Comparison of ENCODE assay signal across 22 cellular contexts in genomic region chr22:48923165-48923875, GRCh38.
DNase-seq lines count a peak whose midpoint lies in the region; ATAC-seq and TF ChIP-seq lines count a peak whose summit lies in the region.
"Had no signal": no experiment of that assay in that cellular context is flagged by ENCODE, and none has a peak within 500 bp of the region (broad histone marks: within the 10 kb centered on the region; RNA-seq: fewer than 3 reads in every experiment).

No MANE protein-coding gene starts in this region.

- H3K36me3 ChIP-seq in colonic mucosa, result no peaks in the 10 kb centered on the region
- H3K36me3 ChIP-seq: heart left ventricle, left ventricle myocardium inferior, thoracic aorta had no signal

- H3K4me1 ChIP-seq in colonic mucosa, result no peaks in the 10 kb centered on the region
- H3K4me1 ChIP-seq: heart left ventricle, left ventricle myocardium inferior had no signal

- no peak overlapping the region for H3K4me3 ChIP-seq in colonic mucosa
- H3K4me3 ChIP-seq: heart left ventricle, left ventricle myocardium inferior, thoracic aorta had no signal

- H3K9ac ChIP-seq in colonic mucosa (ENCODE audit: low read depth in 2 of 2, low read length in 2 of 2), result no peak overlapping the region
- H3K9ac ChIP-seq: KMS-11 had no signal

- no peaks in the 10 kb centered on the region for H3K27me3 ChIP-seq in colonic mucosa

- DNase-seq in DMS 273 treated with DMSO at 0.1 percent for 48 hours (lab: John Stamatoyannopoulos, UW) (peak; percentile 61), NCI-H1105 (lab: John Stamatoyannopoulos, UW) (peak; percentile 11), NCI-H69 (lab: John Stamatoyannopoulos, UW) (peak; percentile 31), medulla oblongata (ENCODE audit: extremely low spot score) (peak; percentile 25), colonic mucosa (no peak)
- no peak for DNase-seq in activated naive CD4-positive, alpha-beta T cell treated with anti-CD3 and anti-CD28 coated beads for 36 hours
- DNase-seq: activated naive CD8-positive, alpha-beta T cell treated with anti-CD3 and anti-CD28 coated beads, Interleukin-2, amount 10 ng/mL, durations not matched to agents 7 days and 5 days; CD4-positive, alpha-beta T cell; cortex of kidney; DMS53; H9; heart left ventricle; left ventricle myocardium inferior; midbrain; nephron progenitor cell; T-helper 9 cell had no signal

- CTCF ChIA-PET in activated naive CD4-positive, alpha-beta T cell treated with anti-CD3 and anti-CD28 coated beads for 36 hours (lab: Charles Lee), result no interaction called here

- no peaks in the 10 kb centered on the region for H3K36me3 Mint-ChIP-seq in activated naive CD4-positive, alpha-beta T cell treated with anti-CD3 and anti-CD28 coated beads for 36 hours (ENCODE audit: low read depth)
- H3K36me3 Mint-ChIP-seq: activated naive CD8-positive, alpha-beta T cell treated with anti-CD3 and anti-CD28 coated beads, Interleukin-2, amount 10 ng/mL, durations not matched to agents 7 days and 5 days; stimulated activated effector memory CD8-positive, alpha-beta T cell treated with anti-CD3 and anti-CD28 coated beads, Interleukin-12 subunit alpha, Interleukin-12 subunit beta, amount 100 ng/mL, for 72 hours; WTC11 had no signal

- no peaks in the 10 kb centered on the region for H3K4me1 Mint-ChIP-seq in activated naive CD4-positive, alpha-beta T cell treated with anti-CD3 and anti-CD28 coated beads for 36 hours (ENCODE audit: low read depth)
- H3K4me1 Mint-ChIP-seq: activated naive CD8-positive, alpha-beta T cell treated with anti-CD3 and anti-CD28 coated beads, Interleukin-2, amount 10 ng/mL, durations not matched to agents 7 days and 5 days; stimulated activated effector memory CD8-positive, alpha-beta T cell treated with anti-CD3 and anti-CD28 coated beads, Interleukin-12 subunit alpha, Interleukin-12 subunit beta, amount 100 ng/mL, for 72 hours had no signal

- no peak for ATAC-seq in GM21515 (IDR thresholded peaks at IDR 0.05; ENCODE audit: unreplicated experiment)
- ATAC-seq: heart left ventricle; SK-N-SH treated with all-trans-retinoic acid at 6 μM for 48 hours; stimulated activated effector memory CD8-positive, alpha-beta T cell treated with anti-CD3 and anti-CD28 coated beads, Interleukin-12 subunit alpha, Interleukin-12 subunit beta, amount 100 ng/mL, for 72 hours; WTC11 had no signal

- peaks cover 62% of the 10 kb centered on the region for H3K27me3 Mint-ChIP-seq in activated naive CD4-positive, alpha-beta T cell treated with anti-CD3 and anti-CD28 coated beads for 36 hours (ENCODE audit: low read depth)

- H3K9me3 ChIP-seq in colonic mucosa, result no peaks in the 10 kb centered on the region
- H3K9me3 ChIP-seq: heart left ventricle, left ventricle myocardium inferior, thoracic aorta had no signal

- no peak overlapping the region for H3K4me3 Mint-ChIP-seq in activated naive CD4-positive, alpha-beta T cell treated with anti-CD3 and anti-CD28 coated beads for 36 hours
- H3K4me3 Mint-ChIP-seq: activated naive CD8-positive, alpha-beta T cell treated with anti-CD3 and anti-CD28 coated beads, Interleukin-2, amount 10 ng/mL, durations not matched to agents 7 days and 5 days; CD4-positive, alpha-beta T cell; H9; nephron progenitor cell; stimulated activated effector memory CD8-positive, alpha-beta T cell treated with anti-CD3 and anti-CD28 coated beads, Interleukin-12 subunit alpha, Interleukin-12 subunit beta, amount 100 ng/mL, for 72 hours; WTC11 had no signal

- intact Hi-C loops in colonic mucosa (cut with DNase I), result no loop called here
- intact Hi-C loops in activated naive CD4-positive, alpha-beta T cell treated with anti-CD3 and anti-CD28 coated beads for 36 hours (cut with micrococcal nuclease), result no loop called here

- no peak overlapping the region for H3K27ac ChIP-seq in colonic mucosa
- H3K27ac ChIP-seq: heart left ventricle, KMS-11, left ventricle myocardium inferior, thoracic aorta had no signal

- no peaks in the 10 kb centered on the region for H3K9me3 Mint-ChIP-seq in activated naive CD4-positive, alpha-beta T cell treated with anti-CD3 and anti-CD28 coated beads for 36 hours
- H3K9me3 Mint-ChIP-seq: activated naive CD8-positive, alpha-beta T cell treated with anti-CD3 and anti-CD28 coated beads, Interleukin-2, amount 10 ng/mL, durations not matched to agents 7 days and 5 days; CD4-positive, alpha-beta T cell; H9; nephron progenitor cell; stimulated activated effector memory CD8-positive, alpha-beta T cell treated with anti-CD3 and anti-CD28 coated beads, Interleukin-12 subunit alpha, Interleukin-12 subunit beta, amount 100 ng/mL, for 72 hours; WTC11 had no signal

- no peak for TF ChIP-seq CTCF in colonic mucosa (IDR thresholded peaks at IDR 0.05)

- H3K27ac Mint-ChIP-seq in activated naive CD4-positive, alpha-beta T cell treated with anti-CD3 and anti-CD28 coated beads for 36 hours, result no peak overlapping the region
- H3K27ac Mint-ChIP-seq: activated naive CD8-positive, alpha-beta T cell treated with anti-CD3 and anti-CD28 coated beads, Interleukin-2, amount 10 ng/mL, durations not matched to agents 7 days and 5 days; CD4-positive, alpha-beta T cell; H9; nephron progenitor cell; stimulated activated effector memory CD8-positive, alpha-beta T cell treated with anti-CD3 and anti-CD28 coated beads, Interleukin-12 subunit alpha, Interleukin-12 subunit beta, amount 100 ng/mL, for 72 hours; WTC11 had no signal

Comparison
In these comparisons a context has a peak if more than half of its experiments do, and no peak if none do; other contexts are left out.
1. DNase-seq: peak in DMS 273 treated with DMSO at 0.1 percent for 48 hours (single experiment), NCI-H1105 (single experiment), NCI-H69 (single experiment) and medulla oblongata (single experiment); none in colonic mucosa (single experiment) and activated naive CD4-positive, alpha-beta T cell treated with anti-CD3 and anti-CD28 coated beads for 36 hours (single experiment).